13 cellular contexts compared by ENCODE assay signal in genomic region chr12:104828015-104828414, GRCh38.
DNase-seq lines count a peak whose midpoint lies in the region; ATAC-seq and TF ChIP-seq lines count a peak whose summit lies in the region.
"Had no signal": no experiment of that assay in that cellular context is flagged by ENCODE, and none has a peak within 500 bp of the region (broad histone marks: within the 10 kb centered on the region; RNA-seq: fewer than 3 reads in every experiment).

No MANE protein-coding gene starts in this region.

- intact Hi-C loops in mammary epithelial cell (cut with micrococcal nuclease) = loop anchor here (5.0 kb wide), 1 partner anchor 371 kb away; the partner anchor contains the start of gene CHST11
- intact Hi-C loops in MCF 10A (cut with micrococcal nuclease) = no loop called here

- ATAC-seq in WTC11 = no peak
- no peak for ATAC-seq in HG02884 (IDR thresholded peaks at IDR 0.05; ENCODE audit: unreplicated experiment)

- dilution Hi-C loops in mammary epithelial cell (cut with HindIII; ENCODE audit: low sequenced_read_pairs) = no loop called here

- H3K27ac Mint-ChIP-seq in MCF 10A (ENCODE audit: low read depth, unreplicated experiment) (no peak overlapping the region), WTC11 (no peak overlapping the region)
- no peak overlapping the region for H3K27ac Mint-ChIP-seq in CD8-positive, alpha-beta memory T cell

- 53% methylated on average over 7 of the region's 7 CpGs for WGBS in mammary epithelial cell (ENCODE audit: low coverage, missing lambda C conversion rate)

- no peaks in the 10 kb centered on the region for H3K27me3 ChIP-seq in mammary epithelial cell (ENCODE audit: insufficient read depth, low read length)
- H3K27me3 ChIP-seq in CD8-positive, alpha-beta memory T cell (ENCODE audit: insufficient read depth, low read length, poor library complexity, severe bottlenecking) = no peaks in the 10 kb centered on the region
- H3K27me3 ChIP-seq: BLaER1 had no signal

- H3K79me2 ChIP-seq in mammary epithelial cell (ENCODE audit: insufficient read depth, low read length) = no peaks in the 10 kb centered on the region

- no peak overlapping the region for H2AFZ ChIP-seq in mammary epithelial cell (ENCODE audit: low read depth, low read length)

- H3K9me3 Mint-ChIP-seq in MCF 10A (ENCODE audit: unreplicated experiment) = no peaks in the 10 kb centered on the region
- peaks cover 34% of the 10 kb centered on the region for H3K9me3 Mint-ChIP-seq in WTC11
- H3K9me3 Mint-ChIP-seq in CD8-positive, alpha-beta memory T cell = peaks cover 2 to 18% (median 15%) of the 10 kb centered on the region in 5 donors

- H3K4me3 Mint-ChIP-seq in MCF 10A (ENCODE audit: unreplicated experiment) (no peak overlapping the region), WTC11 (no peak overlapping the region)
- H3K4me3 Mint-ChIP-seq in CD8-positive, alpha-beta memory T cell = no peak overlapping the region

- TF ChIP-seq CTCF in mammary epithelial cell (conservative IDR thresholded peaks at IDR 0.05 in 1 of 2, IDR thresholded peaks at IDR 0.05 in 1 of 2; ENCODE audit: extremely low read depth in 1 of 2, insufficient read depth in 1 of 2, low read depth in 1 of 2, low read length in 2 of 2) (no peak), MCF 10A (IDR thresholded peaks at IDR 0.05; ENCODE audit: unreplicated experiment) (no peak), WTC11 (IDR thresholded peaks at IDR 0.05) (no peak)

- H3K36me3 ChIP-seq in mammary epithelial cell (ENCODE audit: insufficient read depth, low read length) = no peaks in the 10 kb centered on the region
- no peaks in the 10 kb centered on the region for H3K36me3 ChIP-seq in CD8-positive, alpha-beta memory T cell (ENCODE audit: insufficient read depth, low read length)
- H3K36me3 ChIP-seq: BLaER1, HAP-1 had no signal

- POLR2A ChIA-PET in MCF 10A (lab: Yijun Ruan, JAX) (no interaction called here), WTC11 (lab: Charles Lee) (interaction anchor here (0.6 kb wide), 1 partner anchor 257 kb away, joined by 3 read pairs; no protein-coding TSS in a partner anchor)
- POLR2A ChIA-PET in CD8-positive, alpha-beta memory T cell (lab: Charles Lee) = no interaction called here

- no peak overlapping the region for H3K4me3 ChIP-seq in mammary epithelial cell (replicated peaks in 1 of 3; ENCODE audit: insufficient read depth in 1 of 3, low read depth in 2 of 3, low read length in 3 of 3)
- H3K4me3 ChIP-seq in CD8-positive, alpha-beta memory T cell (ENCODE audit: low read length) = no peak overlapping the region
- H3K4me3 ChIP-seq: BLaER1, HAP-1 had no signal

- H3K36me3 Mint-ChIP-seq in MCF 10A (ENCODE audit: insufficient read depth, unreplicated experiment) = no peaks in the 10 kb centered on the region
- peaks cover 23% of the 10 kb centered on the region for H3K36me3 Mint-ChIP-seq in WTC11
- H3K36me3 Mint-ChIP-seq in CD8-positive, alpha-beta memory T cell = peaks cover 0 to 24% (median 0%) of the 10 kb centered on the region in 3 donors

- H3K27me3 Mint-ChIP-seq in MCF 10A (ENCODE audit: insufficient read depth, unreplicated experiment) (no peaks in the 10 kb centered on the region), WTC11 (ENCODE audit: low read depth) (peaks cover 7% of the 10 kb centered on the region)
- peaks cover 0 to 1% of the 10 kb centered on the region in 2 donors for H3K27me3 Mint-ChIP-seq in CD8-positive, alpha-beta memory T cell

- DNase-seq in mammary epithelial cell (peak; percentile 40), MCF 10A (ENCODE audit: unreplicated experiment) (no peak), DMS 273 treated with DMSO at 0.1 percent for 48 hours (lab: John Stamatoyannopoulos, UW) (peak; percentile 93), NCI-H2171 treated with DMSO at 0.1 percent for 48 hours (lab: John Stamatoyannopoulos, UW) (peak; percentile 94), WTC11 (ENCODE audit: low spot score) (no peak), NCI-H526 (lab: John Stamatoyannopoulos, UW) (no peak)
- no peak for DNase-seq in CD8-positive, alpha-beta memory T cell
- DNase-seq: 8988T, AML-193, DMS79 had no signal

- CTCF ChIA-PET in mammary epithelial cell (lab: Charles Lee; ENCODE audit: low non-redundant PET) = no interaction called here
- CTCF ChIA-PET in MCF 10A (lab: Yijun Ruan, JAX) = interaction anchor here (0.7 kb wide), 1 partner anchor 313 kb away, joined by 3 read pairs; no protein-coding TSS in a partner anchor
- CTCF ChIA-PET in WTC11 (lab: Charles Lee) = interaction anchor here (0.6 to 2.3 kb wide), 19 partner anchors 10 to 446 kb away, joined by 3 to 18 read pairs (median 3); no protein-coding TSS in a partner anchor
- CTCF ChIA-PET in CD8-positive, alpha-beta memory T cell (lab: Charles Lee) = interaction anchor here (1.0 kb wide), 1 partner anchor 446 kb away, joined by 3 read pairs; no protein-coding TSS in a partner anchor

- in situ Hi-C loops in mammary epithelial cell (cut with MboI; ENCODE audit: low sequenced_read_pairs in 2 of 2) = no loop called here

- H3K27ac ChIP-seq in mammary epithelial cell (ENCODE audit: insufficient read depth, low read depth, low read length) = no peak overlapping the region
- no peak overlapping the region for H3K27ac ChIP-seq in CD8-positive, alpha-beta memory T cell (ENCODE audit: low read depth, low read length)
- H3K27ac ChIP-seq: BLaER1 had no signal

- H3K4me1 Mint-ChIP-seq in MCF 10A (ENCODE audit: insufficient read depth, unreplicated experiment) = no peaks in the 10 kb centered on the region
- H3K4me1 Mint-ChIP-seq in WTC11 = no peaks in the 10 kb centered on the region
- H3K4me1 Mint-ChIP-seq in CD8-positive, alpha-beta memory T cell = no peaks in the 10 kb centered on the region

- no peaks in the 10 kb centered on the region for H3K4me1 ChIP-seq in mammary epithelial cell (ENCODE audit: insufficient read depth, low read length)
- H3K4me1 ChIP-seq in CD8-positive, alpha-beta memory T cell (ENCODE audit: insufficient read depth, low read length) = no peaks in the 10 kb centered on the region
- H3K4me1 ChIP-seq: BLaER1, HAP-1 had no signal

- no peak overlapping the region for H3K4me2 ChIP-seq in mammary epithelial cell (ENCODE audit: insufficient read depth, low read depth, low read length)
- H3K4me2 ChIP-seq: BLaER1 had no signal

- peaks cover 3% of the 10 kb centered on the region for H3K9me3 ChIP-seq in mammary epithelial cell (replicated peaks; ENCODE audit: insufficient read depth, low read length)
- H3K9me3 ChIP-seq in CD8-positive, alpha-beta memory T cell (ENCODE audit: low read length) = no peaks in the 10 kb centered on the region

- H4K20me1 ChIP-seq in mammary epithelial cell (ENCODE audit: insufficient read depth, low read length) = no peaks in the 10 kb centered on the region
- H4K20me1 ChIP-seq: BLaER1 had no signal

- BruUV-seq in mammary epithelial cell (replicated peaks; lab: Mats Ljungman, UMichigan) (no TSS peak), MCF 10A (replicated peaks; lab: Mats Ljungman, UMichigan) (no TSS peak)

- H3K9ac ChIP-seq in mammary epithelial cell (ENCODE audit: insufficient read depth, low read length) = no peak overlapping the region
- H3K9ac ChIP-seq: BLaER1 had no signal

TF ChIP-seq in WTC11, 78 proteins besides CTCF, POLR2A, EP300 and RAD21:
- TF ChIP-seq, protein P1, sequence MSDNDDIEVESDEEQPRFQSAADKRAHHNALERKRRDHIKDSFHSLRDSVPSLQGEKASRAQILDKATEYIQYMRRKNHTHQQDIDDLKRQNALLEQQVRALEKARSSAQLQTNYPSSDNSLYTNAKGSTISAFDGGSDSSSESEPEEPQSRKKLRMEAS (CRISPR knock-in tag; IDR thresholded peaks at IDR 0.05) = 0 out of 2 replicates have a peak, but pooled peaks have one; percentile 28
- TF ChIP-seq E2F5 (CRISPR knock-in tag; IDR thresholded peaks at IDR 0.05) = no peak

Comparison
In these comparisons a context has a peak if more than half of its experiments do, and no peak if none do; other contexts are left out.
1. DNase-seq: peak in mammary epithelial cell (single experiment), DMS 273 treated with DMSO at 0.1 percent for 48 hours (single experiment) and NCI-H2171 treated with DMSO at 0.1 percent for 48 hours (single experiment); none in MCF 10A (single experiment), WTC11 (single experiment), CD8-positive, alpha-beta memory T cell (0 of 5) and NCI-H526 (0 of 2).